16 cellular contexts compared by ENCODE assay signal in genomic region chr14:100621806-100622205, GRCh38. TPM values are rescaled to one million over a fixed set of nuclear protein-coding genes. Genes with fewer than 3 reads are reported as not detected.
A peak's percentile ranks its signal among the peaks of the same experiment; 100 is the strongest.
DNase-seq lines count a peak whose midpoint lies in the region; ATAC-seq and TF ChIP-seq lines count a peak whose summit lies in the region.
"Had no signal": no experiment of that assay in that cellular context is flagged by ENCODE, and none has a peak within 500 bp of the region (broad histone marks: within the 10 kb centered on the region; RNA-seq: fewer than 3 reads in every experiment).

No MANE protein-coding gene starts in this region.

- DNase-seq in MCF 10A (ENCODE audit: unreplicated experiment): peak; percentile 34
- DNase-seq in breast epithelium (ENCODE audit: low spot score in 2 of 2): no peak
- DNase-seq in OCI-LY7 (ENCODE audit: low spot score): peak; percentile 8
- peak; percentile 81 for DNase-seq in iPS-NIHi11 (ENCODE audit: low spot score)
- peak; percentile 61 for DNase-seq in upper lobe of right lung
- no peak for DNase-seq in midbrain (lab: John Stamatoyannopoulos, UW)
- no peak for DNase-seq in omental fat pad (ENCODE audit: low spot score)
- DNase-seq: effector CD8-positive, alpha-beta T cell; hypothalamus; NCI-H1048; NCI-H2171 treated with DMSO at 0.1 percent for 48 hours; stimulated activated CD8-positive, alpha-beta memory T cell treated with anti-CD3 and anti-CD28 coated beads, Interleukin-4, amount 100 ng/mL, for 48 hours; trophoblast cell had no signal

- H3K27ac Mint-ChIP-seq in MCF 10A (ENCODE audit: low read depth, unreplicated experiment): no peak overlapping the region
- H3K27ac Mint-ChIP-seq: activated naive CD8-positive, alpha-beta T cell had no signal

- H3K4me1 Mint-ChIP-seq in MCF 10A (ENCODE audit: insufficient read depth, unreplicated experiment): peaks cover 6% of the 10 kb centered on the region

- no peak overlapping the region for H2AFZ ChIP-seq in OCI-LY7 (ENCODE audit: low read length)

- no peaks in the 10 kb centered on the region for H3K79me2 ChIP-seq in OCI-LY7 (ENCODE audit: insufficient read depth, low read depth, low read length)

- intact Hi-C loops in MCF 10A (cut with micrococcal nuclease) (no loop called here), breast epithelium (cut with DNase I; ENCODE audit: low total_unique reads) (no loop called here), OCI-LY7 (cut with micrococcal nuclease; ENCODE audit: unreplicated experiment) (no loop called here), upper lobe of right lung (cut with DNase I) (no loop called here)

- H4K20me1 ChIP-seq in OCI-LY7 (ENCODE audit: insufficient read depth, low read length): no peaks in the 10 kb centered on the region

- H3K4me3 Mint-ChIP-seq in MCF 10A (ENCODE audit: unreplicated experiment): no peak overlapping the region
- H3K4me3 Mint-ChIP-seq: activated naive CD8-positive, alpha-beta T cell; neural crest cell had no signal

- H3K36me3 ChIP-seq in breast epithelium (no peaks in the 10 kb centered on the region), OCI-LY7 (ENCODE audit: insufficient read depth, low read length) (no peaks in the 10 kb centered on the region), upper lobe of right lung (no peaks in the 10 kb centered on the region)

- H3K4me2 ChIP-seq in OCI-LY7 (ENCODE audit: low read length): no peak overlapping the region

- H3K27me3 ChIP-seq in breast epithelium (peaks cover 0 to 14% of the 10 kb centered on the region in 2 donors), upper lobe of right lung (peaks cover 18% of the 10 kb centered on the region)

- H3K4me3 ChIP-seq in breast epithelium (no peak overlapping the region), OCI-LY7 (ENCODE audit: low read depth, low read length, poor library complexity, severe bottlenecking) (no peak overlapping the region), upper lobe of right lung (no peak overlapping the region)

- H3K36me3 Mint-ChIP-seq in MCF 10A (ENCODE audit: insufficient read depth, unreplicated experiment): no peaks in the 10 kb centered on the region

- TF ChIP-seq CTCF in MCF 10A (IDR thresholded peaks at IDR 0.05; ENCODE audit: unreplicated experiment) (no peak), breast epithelium (IDR thresholded peaks at IDR 0.05) (no peak), OCI-LY7 (conservative IDR thresholded peaks at IDR 0.05; ENCODE audit: low read length) (no peak), upper lobe of right lung (IDR thresholded peaks at IDR 0.05) (no peak), omental fat pad (IDR thresholded peaks at IDR 0.05) (no peak)

- CTCF ChIA-PET in MCF 10A (lab: Yijun Ruan, JAX) (no interaction called here), OCI-LY7 (lab: Charles Lee; ENCODE audit: unreplicated experiment) (no interaction called here)

- POLR2A ChIA-PET in MCF 10A (lab: Yijun Ruan, JAX): no interaction called here
- POLR2A ChIA-PET in OCI-LY7 (lab: Charles Lee): no interaction called here

- peaks cover 65% of the 10 kb centered on the region for H3K27me3 Mint-ChIP-seq in MCF 10A (ENCODE audit: insufficient read depth, unreplicated experiment)

- no peaks in the 10 kb centered on the region for H3K9me2 ChIP-seq in OCI-LY7 (ENCODE audit: insufficient read depth, low read length)

- H3K27ac ChIP-seq in breast epithelium (no peak overlapping the region), OCI-LY7 (ENCODE audit: low read depth, low read length, poor library complexity, severe bottlenecking) (no peak overlapping the region), upper lobe of right lung (no peak overlapping the region)

- ATAC-seq in upper lobe of right lung (no peak), GM18909 (IDR thresholded peaks at IDR 0.05; ENCODE audit: poor library complexity, unreplicated experiment) (no peak), omental fat pad (ENCODE audit: low FRiP score) (no peak)

- peaks cover 0 to 4% of the 10 kb centered on the region in 2 donors for H3K4me1 ChIP-seq in breast epithelium
- H3K4me1 ChIP-seq in OCI-LY7 (ENCODE audit: insufficient read depth, low read length, poor library complexity, severe bottlenecking): no peaks in the 10 kb centered on the region
- H3K4me1 ChIP-seq in upper lobe of right lung: peaks cover 24% of the 10 kb centered on the region

- H3K9me3 ChIP-seq in breast epithelium (no peaks in the 10 kb centered on the region), OCI-LY7 (ENCODE audit: low read length) (no peaks in the 10 kb centered on the region), upper lobe of right lung (no peaks in the 10 kb centered on the region)

- no peak for TF ChIP-seq POLR2A in breast epithelium (IDR thresholded peaks at IDR 0.05)

- BruUV-seq in MCF 10A (replicated peaks; lab: Mats Ljungman, UMichigan) (no TSS peak), OCI-LY7 (replicated peaks; lab: Mats Ljungman, UMichigan) (no TSS peak)

- H3K9me3 Mint-ChIP-seq in MCF 10A (ENCODE audit: unreplicated experiment): peaks cover 7% of the 10 kb centered on the region
- H3K9me3 Mint-ChIP-seq: neural crest cell had no signal

RNA-seq across cellular contexts. Expression of gene BEGAIN, which starts 34.6 kb away (rescaled TPM):
- 3.6 and 7.0 TPM in 2 replicates for total RNA-seq in MCF 10A (2022)
- 1 to 10 TPM in 2 of 3 donors, under 1 TPM in 1; 0.64 to 4.1 (median 2.0) TPM for total RNA-seq in breast epithelium
- total RNA-seq in OCI-LY7 (2014; rRNA removed; shearing (Covaris generic)): 1.8 TPM in 1 of 2 replicates, not detected in the other
- 0.06 and 0.76 TPM in 2 replicates for total RNA-seq in OCI-LY7 (2022)
- 1.5 TPM for total RNA-seq in upper lobe of right lung
- 1 to 10 TPM; 1.0 to 8.6 (median 1.6) TPM for total RNA-seq in omental fat pad

Comparison
In these comparisons a context has a peak if more than half of its experiments do, and no peak if none do; other contexts are left out.
1. DNase-seq: peak in MCF 10A (single experiment), OCI-LY7 (single experiment), iPS-NIHi11 (single experiment) and upper lobe of right lung (single experiment); none in breast epithelium (0 of 2), midbrain (single experiment) and omental fat pad (single experiment).